In genomic region chr4:103673983-103674382, GRCh38 we compare ENCODE assay signal across 26 cellular contexts. TPM values are rescaled to one million over a fixed set of nuclear protein-coding genes. Genes with fewer than 3 reads are reported as not detected.
"Had no signal": no experiment of that assay in that cellular context is flagged by ENCODE, and none has a peak within 500 bp of the region (broad histone marks: within the 10 kb centered on the region; RNA-seq: fewer than 3 reads in every experiment).

No MANE protein-coding gene starts in this region.

- DNase-seq: activated B cell treated with CpG ODN at 0.5 μM for 24 hours; activated CD4-positive, alpha-beta T cell treated with anti-CD3 and anti-CD28 coated beads for 36 hours; activated CD4-positive, alpha-beta T cell treated with anti-CD3 and anti-CD28 coated beads, Interleukin-2, amount 50 U/mL, for 48 hours; activated CD8-positive, alpha-beta memory T cell treated with anti-CD3 and anti-CD28 coated beads, Interleukin-2, amount 50 U/mL, for 48 hours; activated naive CD4-positive, alpha-beta T cell; activated T-cell treated with anti-CD3 and anti-CD28 coated beads, Interleukin-2, amount 50 U/mL, for 4 hours; adrenal gland; effector CD8-positive, alpha-beta T cell; esophagus squamous epithelium; gastrocnemius medialis; head of caudate nucleus; hypothalamus; left cardiac atrium; retina; spleen; stimulated activated CD4-positive, alpha-beta T cell treated with anti-CD3 and anti-CD28 coated beads, Interleukin-4, amount 100 ng/mL, for 1 hour; stimulated activated naive CD4-positive, alpha-beta T cell; T1000; testis had no signal

- ATAC-seq: activated CD4-positive, alpha-beta T cell treated with anti-CD3 and anti-CD28 coated beads for 36 hours; activated T-cell treated with anti-CD3 and anti-CD28 coated beads, Interleukin-2, amount 50 U/mL, for 4 hours; gastrocnemius medialis; left cardiac atrium; natural killer cell treated with Interleukin-12 subunit alpha and Interleukin-12 subunit beta and Interleukin-15 and Interleukin-18, amount 100 ng/mL, for 72 hours had no signal

- H3K36me3 ChIP-seq: adrenal gland, esophagus squamous epithelium, gastrocnemius medialis, spleen, upper lobe of left lung had no signal

- H3K27me3 ChIP-seq: adrenal gland, esophagus squamous epithelium, gastrocnemius medialis, spleen, testis, upper lobe of left lung had no signal

- H3K4me1 ChIP-seq: adrenal gland, esophagus squamous epithelium, gastrocnemius medialis, spleen, testis, upper lobe of left lung had no signal

- H3K9me3 ChIP-seq: adrenal gland, esophagus squamous epithelium, gastrocnemius medialis, testis, upper lobe of left lung had no signal

- H3K4me3 ChIP-seq: adrenal gland, esophagus squamous epithelium, gastrocnemius medialis, spleen, testis, upper lobe of left lung had no signal

- H3K27ac ChIP-seq: adrenal gland, esophagus squamous epithelium, gastrocnemius medialis, spleen, testis, upper lobe of left lung had no signal

RNA-seq across cellular contexts. Expression of gene TACR3, which starts 45.8 kb away (rescaled TPM):
- total RNA-seq: activated B cell treated with CpG ODN at 0.5 μM for 24 hours; activated CD4-positive, alpha-beta T cell treated with anti-CD3 and anti-CD28 coated beads for 36 hours; activated CD8-positive, alpha-beta memory T cell treated with anti-CD3 and anti-CD28 coated beads for 36 hours; activated T-cell treated with anti-CD3 and anti-CD28 coated beads, Interleukin-2, amount 50 U/mL, for 4 hours; activated T-helper 2 cell treated with anti-CD3 and anti-CD28 coated beads, Interferon-gamma antibody, Interleukin-2, Interleukin-4, amounts not matched to agents 10 μg/mL and 5 μg/mL and 100 μg/mL, durations not matched to agents 14 hours and 24 hours and 36 hours; chondrocyte; left cardiac atrium; liver; natural killer cell treated with Interleukin-12 subunit alpha and Interleukin-12 subunit beta and Interleukin-15 and Interleukin-18, amount 100 ng/mL, for 72 hours; osteocyte; spleen had no signal
- polyA plus RNA-seq: liver, spleen had no signal
